11 cellular contexts compared by ENCODE assay signal in the genomic region with DNA sequence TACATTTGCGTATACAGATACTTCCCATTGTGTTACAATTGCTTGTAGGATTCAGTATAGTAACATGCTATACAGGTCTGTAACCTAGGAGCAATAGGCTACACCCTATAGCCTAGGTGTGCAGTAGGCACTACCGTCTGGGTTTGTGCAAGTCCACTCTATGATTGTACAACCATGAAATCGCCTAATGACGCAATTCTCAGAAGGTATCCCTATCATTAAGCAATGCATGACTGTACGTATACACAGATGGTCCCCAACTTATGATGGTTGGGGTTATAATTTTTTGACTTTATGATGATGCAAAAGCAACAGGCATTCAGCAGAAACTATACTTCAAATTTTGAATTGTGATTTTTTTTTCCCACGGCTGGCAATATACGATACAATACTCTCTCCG.
"Had no signal": no experiment of that assay in that cellular context is flagged by ENCODE, and none has a peak within 500 bp of the region (broad histone marks: within the 10 kb centered on the region; RNA-seq: fewer than 3 reads in every experiment).

No MANE protein-coding gene starts in this region.

- H3K27ac Mint-ChIP-seq: GM23338, H9, HFFc6 had no signal

- H3K9me3 Mint-ChIP-seq: H9 had no signal

- H3K36me3 ChIP-seq: HAP-1 had no signal

- H3K4me2 ChIP-seq: GM23338 had no signal

- ATAC-seq: GM23338, HCT116 had no signal

- H2AFZ ChIP-seq: GM23248, GM23338 had no signal

- DNase-seq: GM23248, GOT3, H7, H9, HCEC 1CT, HFFc6 had no signal

- H3K4me3 ChIP-seq: GM23248, GM23338, HAP-1 had no signal

- H3K4me1 Mint-ChIP-seq: GM23338 had no signal

- H3K9me3 ChIP-seq: HAP-1 had no signal

- H3K27ac ChIP-seq: GM23248 had no signal

- H3K9ac ChIP-seq: GM23248 had no signal

- H3K4me1 ChIP-seq: HAP-1 had no signal

- H3K4me3 Mint-ChIP-seq: GM23338, H9, HFFc6 had no signal

- FAIRE-seq: H1, H54 had no signal
